ENCODE assay signal across 8 cellular contexts in genomic region chr1:93909146-93910050, GRCh38. TPM values are rescaled to one million over a fixed set of nuclear protein-coding genes. Genes with fewer than 3 reads are reported as not detected.
DNase-seq lines count a peak whose midpoint lies in the region; TF ChIP-seq lines count a peak whose summit lies in the region.

GCLM (minus strand) TSS chr1:93909430; CDS start chr1:93909163, 267 bp downstream.

- H3K4me1 Mint-ChIP-seq in H9, result peaks cover 21 to 29% of the 10 kb centered on the region in 2 experiments
- peaks cover 27% of the 10 kb centered on the region for H3K4me1 Mint-ChIP-seq in activated naive CD4-positive, alpha-beta T cell treated with anti-CD3 and anti-CD28 coated beads for 36 hours (ENCODE audit: low read depth)

- no peaks in the 10 kb centered on the region for H3K4me1 ChIP-seq in H9 (ENCODE audit: insufficient read depth, low read length)

- peak within 1 kb of the TSS; percentile 78 for H3K9ac ChIP-seq in H9 (ENCODE audit: extremely low read depth, insufficient read length, low read length)

- no peak within 1 kb of the TSS for H3T11ph ChIP-seq in H9 (ENCODE audit: low read length)

- intact Hi-C loops in activated naive CD4-positive, alpha-beta T cell treated with anti-CD3 and anti-CD28 coated beads for 36 hours (cut with micrococcal nuclease), result loop anchor here (1.0 to 10.0 kb wide), 10 partner anchors 30 to 1425 kb away; partner anchors contain the start of genes ABCD3, ARHGAP29, CCDC18 and DNTTIP2

- peaks cover 8 to 9% of the 10 kb centered on the region in 2 experiments; a peak in 4 of 5 replicates for H3K9me3 Mint-ChIP-seq in H9
- peaks cover 5% of the 10 kb centered on the region for H3K9me3 Mint-ChIP-seq in activated naive CD4-positive, alpha-beta T cell treated with anti-CD3 and anti-CD28 coated beads for 36 hours

- no peak within 1 kb of the TSS for H3K27ac ChIP-seq in H9 (ENCODE audit: insufficient read length, low read depth, low read length)

- H2BK5ac ChIP-seq in H9 (ENCODE audit: insufficient read length, low read length), result no peak within 1 kb of the TSS

- H2BK20ac ChIP-seq in H9 (ENCODE audit: low read depth, low read length, poor library complexity, severe bottlenecking), result no peak within 1 kb of the TSS

- H3K27me3 ChIP-seq in H9 (ENCODE audit: insufficient read depth, low read length), result no peaks in the 10 kb centered on the region

- H3K23me2 ChIP-seq in H9 (ENCODE audit: insufficient read length, low read depth, low read length, poor library complexity, severe bottlenecking), result peaks cover 6% of the 10 kb centered on the region

- H3K27me3 Mint-ChIP-seq in H9 (ENCODE audit: low read depth), result peaks cover 12% of the 10 kb centered on the region
- no peaks in the 10 kb centered on the region for H3K27me3 Mint-ChIP-seq in activated naive CD4-positive, alpha-beta T cell treated with anti-CD3 and anti-CD28 coated beads for 36 hours (ENCODE audit: low read depth)

- DNase-seq in GM03348 (ENCODE audit: low spot score), result peak; percentile 97
- peak; percentile 96 for DNase-seq in H9
- peak; percentile 93 for DNase-seq in M059J (ENCODE audit: low read depth)
- DNase-seq in SK-MEL-5 (ENCODE audit: low read depth, low spot score), result peak; percentile 84
- peak; percentile 88 for DNase-seq in activated naive CD4-positive, alpha-beta T cell treated with anti-CD3 and anti-CD28 coated beads for 36 hours
- peak; percentile 91 for DNase-seq in germinal center (ENCODE audit: low spot score)
- peak; percentile 74 for DNase-seq in non-pigmented ciliary epithelial cell (ENCODE audit: low read depth)
- DNase-seq in superior temporal gyrus (ENCODE audit: extremely low spot score), result peak; percentile 87

- no peak within 1 kb of the TSS for H4K91ac ChIP-seq in H9 (ENCODE audit: insufficient read length, low read depth, low read length)

- TF ChIP-seq CTCF in H9 (conservative IDR thresholded peaks at IDR 0.05), result peak; percentile 93

- in situ Hi-C loops in SK-MEL-5 (cut with HindIII; ENCODE audit: low pct_unique_long_range_greater_than_20kb, low sequenced_read_pairs), result no loop called here

- CTCF ChIA-PET in activated naive CD4-positive, alpha-beta T cell treated with anti-CD3 and anti-CD28 coated beads for 36 hours (lab: Charles Lee), result interaction anchor here (0.6 to 1.6 kb wide), 12 partner anchors 12 to 376 kb away, joined by 3 to 6 read pairs (median 4); partner anchors contain the start of genes ARHGAP29 and DNTTIP2

- no peak within 1 kb of the TSS for H2BK15ac ChIP-seq in H9 (ENCODE audit: low read depth, low read length)

- WGBS in H9 (ENCODE audit: extremely low coverage, insufficient read length, low lambda C conversion rate), result no CpG with 5 or more reads among the region's 102 CpGs

- H3K36me3 Mint-ChIP-seq in H9 (ENCODE audit: insufficient read depth in 1 of 3, low read depth in 3 of 3), result peaks cover 0 to 4% (median 3%) of the 10 kb centered on the region in 3 experiments; a peak in 3 of 7 replicates
- H3K36me3 Mint-ChIP-seq in activated naive CD4-positive, alpha-beta T cell treated with anti-CD3 and anti-CD28 coated beads for 36 hours (ENCODE audit: low read depth), result no peaks in the 10 kb centered on the region

- H3K18ac ChIP-seq in H9 (ENCODE audit: insufficient read length, low read depth, low read length), result peak within 1 kb of the TSS; percentile 46

- no peak within 1 kb of the TSS for H4K8ac ChIP-seq in H9 (replicated peaks; ENCODE audit: insufficient read length, low read depth, low read length)

- peaks cover 5% of the 10 kb centered on the region; the same call in 1 of the 2 replicates for H3K79me2 ChIP-seq in H9 (ENCODE audit: insufficient read depth, low read length)

- H2BK120ac ChIP-seq in H9 (ENCODE audit: low read depth, low read length, poor library complexity, severe bottlenecking), result no peak within 1 kb of the TSS

- H3K27ac Mint-ChIP-seq in H9, result peak within 1 kb of the TSS; percentile 40 to 95 (median 73); a peak in 5 of 7 replicates
- H3K27ac Mint-ChIP-seq in activated naive CD4-positive, alpha-beta T cell treated with anti-CD3 and anti-CD28 coated beads for 36 hours, result peak within 1 kb of the TSS; percentile 87

- peak within 1 kb of the TSS; percentile 54 for H3K14ac ChIP-seq in H9 (ENCODE audit: insufficient read depth, low read length)

- H3K9me3 ChIP-seq in H9 (ENCODE audit: control insufficient read depth, low read depth, low read length), result no peaks in the 10 kb centered on the region

- no peak within 1 kb of the TSS for H3K56ac ChIP-seq in H9 (ENCODE audit: insufficient read length, low read depth, low read length)

- H3K4me2 ChIP-seq in H9 (ENCODE audit: insufficient read depth, insufficient read length, low read length), result peak within 1 kb of the TSS; percentile 98

- no peak within 1 kb of the TSS for H3K4ac ChIP-seq in H9 (ENCODE audit: low read depth, low read length)

- no peak within 1 kb of the TSS for H4K5ac ChIP-seq in H9 (ENCODE audit: insufficient read length, low read depth, low read length)

- no peaks in the 10 kb centered on the region for H4K20me1 ChIP-seq in H9 (ENCODE audit: control insufficient read depth, insufficient read depth, insufficient read length)

- no peak within 1 kb of the TSS for H3K23ac ChIP-seq in H9 (ENCODE audit: insufficient read length, low read depth, low read length)

- peak within 1 kb of the TSS; percentile 83 to 87 for H3K4me3 Mint-ChIP-seq in H9
- H3K4me3 Mint-ChIP-seq in activated naive CD4-positive, alpha-beta T cell treated with anti-CD3 and anti-CD28 coated beads for 36 hours, result peak within 1 kb of the TSS; percentile 82

- no peak within 1 kb of the TSS for H2AK5ac ChIP-seq in H9 (ENCODE audit: insufficient read length, low read length)

- peak within 1 kb of the TSS; percentile 95 for H2AFZ ChIP-seq in H9 (ENCODE audit: low read length)

- H3K79me1 ChIP-seq in H9 (ENCODE audit: insufficient read depth, low read depth, low read length, poor library complexity, severe bottlenecking), result no peaks in the 10 kb centered on the region

- no peak within 1 kb of the TSS for H2BK12ac ChIP-seq in H9 (ENCODE audit: insufficient read length, low read depth, low read length)

RNA-seq across cellular contexts. Expression of gene GCLM, which starts in this region (rescaled TPM):
- 14.9 and 15.4 TPM in 2 replicates for total RNA-seq in H9 (2021)
- 19.8 and 27.4 TPM in 2 replicates for total RNA-seq in M059J (2014; rRNA removed; shearing (Covaris generic))
- total RNA-seq in SK-MEL-5 (2014; rRNA removed; shearing (Covaris generic)), result 15.1 and 18.5 TPM in 2 replicates
- polyA plus RNA-seq in SK-MEL-5 (2015; cell fraction: cytosol; rRNA removed), result 16.8 and 22.1 TPM in 2 replicates
- 6.2 and 10.0 TPM in 2 replicates for polyA plus RNA-seq in SK-MEL-5 (2015; cell fraction: nucleus; rRNA removed)
- 10 to 100 TPM; 19.5 to 22.7 TPM for total RNA-seq in activated naive CD4-positive, alpha-beta T cell treated with anti-CD3 and anti-CD28 coated beads for 36 hours
